ENCODE assay signal across 1 cellular context in the genomic region with DNA sequence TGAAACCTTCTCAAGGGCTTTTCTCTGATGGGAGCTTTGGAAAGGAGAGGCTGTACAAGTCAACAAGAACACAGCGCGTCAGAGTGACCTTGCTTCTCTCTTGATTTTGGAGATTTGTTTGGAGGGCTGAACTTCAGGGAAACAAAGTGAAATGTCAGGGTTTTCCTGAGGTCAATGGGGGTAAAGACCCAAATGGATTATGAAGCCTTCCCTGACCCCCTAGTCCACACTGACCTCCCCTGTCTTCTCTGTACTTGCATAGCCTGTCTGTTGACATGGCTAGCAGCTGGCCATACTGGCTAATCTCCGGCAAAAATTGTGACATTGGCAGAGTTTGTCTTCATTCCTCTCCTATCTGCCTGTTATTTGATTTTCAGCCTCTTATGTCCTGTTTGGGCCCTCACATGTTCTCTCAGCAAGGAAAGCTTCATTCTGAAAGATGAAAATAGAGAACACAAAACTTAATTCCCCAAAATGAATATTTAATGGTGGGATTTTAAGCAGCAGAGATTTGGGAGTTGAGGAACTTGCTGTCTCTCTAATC.
TF ChIP-seq lines count a peak whose summit lies in the region.

No MANE protein-coding gene starts in this region.

TF ChIP-seq in HepG2, 621 proteins besides CTCF, POLR2A, EP300 and RAD21 (continued from another document and continues in another):
- TF ChIP-seq, protein P1, sequence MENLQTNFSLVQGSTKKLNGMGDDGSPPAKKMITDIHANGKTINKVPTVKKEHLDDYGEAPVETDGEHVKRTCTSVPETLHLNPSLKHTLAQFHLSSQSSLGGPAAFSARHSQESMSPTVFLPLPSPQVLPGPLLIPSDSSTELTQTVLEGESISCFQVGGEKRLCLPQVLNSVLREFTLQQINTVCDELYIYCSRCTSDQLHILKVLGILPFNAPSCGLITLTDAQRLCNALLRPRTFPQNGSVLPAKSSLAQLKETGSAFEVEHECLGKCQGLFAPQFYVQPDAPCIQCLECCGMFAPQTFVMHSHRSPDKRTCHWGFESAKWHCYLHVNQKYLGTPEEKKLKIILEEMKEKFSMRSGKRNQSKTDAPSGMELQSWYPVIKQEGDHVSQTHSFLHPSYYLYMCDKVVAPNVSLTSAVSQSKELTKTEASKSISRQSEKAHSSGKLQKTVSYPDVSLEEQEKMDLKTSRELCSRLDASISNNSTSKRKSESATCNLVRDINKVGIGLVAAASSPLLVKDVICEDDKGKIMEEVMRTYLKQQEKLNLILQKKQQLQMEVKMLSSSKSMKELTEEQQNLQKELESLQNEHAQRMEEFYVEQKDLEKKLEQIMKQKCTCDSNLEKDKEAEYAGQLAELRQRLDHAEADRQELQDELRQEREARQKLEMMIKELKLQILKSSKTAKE (CRISPR knock-in tag; IDR thresholded peaks at IDR 0.05; ENCODE audit: borderline replicate concordance), result peak; percentile 84
- TF ChIP-seq ZNF12 (CRISPR knock-in tag; IDR thresholded peaks at IDR 0.05) (peak; percentile 94), SNRNP70 (IDR thresholded peaks at IDR 0.05; ENCODE audit: low read depth, low read length) (no peak), ZSCAN29 (CRISPR knock-in tag; conservative IDR thresholded peaks at IDR 0.05) (0 out of 2 replicates have a peak, but pooled peaks have one; percentile 11), NR2F2 (IDR thresholded peaks at IDR 0.05; ENCODE audit: borderline replicate concordance, low read depth) (peak; percentile 78; the same call in 1 of the 2 replicates), NFKB2 (CRISPR knock-in tag; IDR thresholded peaks at IDR 0.05; ENCODE audit: borderline replicate concordance) (no peak), TBX2 (CRISPR knock-in tag; IDR thresholded peaks at IDR 0.05; ENCODE audit: borderline replicate concordance) (peak; percentile 36; the same call in 1 of the 2 replicates), IRF2 (CRISPR knock-in tag; IDR thresholded peaks at IDR 0.05) (no peak; the same call in 1 of the 2 replicates), NONO (IDR thresholded peaks at IDR 0.05) (no peak), NONO (CRISPR knock-in tag; conservative IDR thresholded peaks at IDR 0.05) (peak; percentile 41), ZSCAN22 (CRISPR knock-in tag; IDR thresholded peaks at IDR 0.05) (no peak), TBL1XR1 (IDR thresholded peaks at IDR 0.05; ENCODE audit: borderline replicate concordance, low read length, partially characterized antibody) (peak; percentile 12), ZSCAN21 (CRISPR knock-in tag; IDR thresholded peaks at IDR 0.05; ENCODE audit: borderline replicate concordance) (no peak), NCOR1 (IDR thresholded peaks at IDR 0.05; ENCODE audit: borderline replicate concordance, low read length) (peak; percentile 61; the same call in 1 of the 2 replicates), HMG20B (CRISPR knock-in tag; conservative IDR thresholded peaks at IDR 0.05) (peak; percentile 11; the same call in 1 of the 2 replicates), ZC3H13 (CRISPR knock-in tag; IDR thresholded peaks at IDR 0.05) (no peak), IRF9 (CRISPR knock-in tag; IDR thresholded peaks at IDR 0.05; ENCODE audit: borderline replicate concordance) (no peak; the same call in 1 of the 2 replicates), ZNF776 (CRISPR knock-in tag; IDR thresholded peaks at IDR 0.05) (no peak), BRD4 (CRISPR knock-in tag; IDR thresholded peaks at IDR 0.05) (0 out of 2 replicates have a peak, but pooled peaks have one; percentile 8), CREM (IDR thresholded peaks at IDR 0.05) (no peak), CREM (CRISPR knock-in tag; IDR thresholded peaks at IDR 0.05) (no peak), ZBTB7B (CRISPR knock-in tag; IDR thresholded peaks at IDR 0.05) (0 out of 2 replicates have a peak, but pooled peaks have one; percentile 49), SIN3A (IDR thresholded peaks at IDR 0.05; ENCODE audit: borderline replicate concordance, low read depth, low read length) (0 out of 2 replicates have a peak, but pooled peaks have one; percentile 43), CEBPG (CRISPR knock-in tag; IDR thresholded peaks at IDR 0.05) (peak; percentile 81), RXRB (CRISPR knock-in tag; IDR thresholded peaks at IDR 0.05; ENCODE audit: borderline replicate concordance) (peak; percentile 93), ZNF569 (CRISPR knock-in tag; IDR thresholded peaks at IDR 0.05; ENCODE audit: borderline replicate concordance) (no peak), NFIC (IDR thresholded peaks at IDR 0.05; ENCODE audit: low read length) (peak; percentile 65), ZNF280B (CRISPR knock-in tag; IDR thresholded peaks at IDR 0.05; ENCODE audit: borderline replicate concordance) (no peak), ONECUT2 (CRISPR knock-in tag; IDR thresholded peaks at IDR 0.05) (0 out of 2 replicates have a peak, but pooled peaks have one; percentile 7), ZNF446 (CRISPR knock-in tag; IDR thresholded peaks at IDR 0.05) (no peak), THAP11 (CRISPR knock-in tag; IDR thresholded peaks at IDR 0.05) (peak; percentile 19), ISL2 (CRISPR knock-in tag; IDR thresholded peaks at IDR 0.05) (peak; percentile 54; the same call in 1 of the 2 replicates), FIP1L1 (IDR thresholded peaks at IDR 0.05; ENCODE audit: borderline replicate concordance, insufficient read depth, low read depth, low read length) (no peak), NR2C2 (CRISPR knock-in tag; IDR thresholded peaks at IDR 0.05; ENCODE audit: borderline replicate concordance) (0 out of 2 replicates have a peak, but pooled peaks have one; percentile 37), MED1 (CRISPR knock-in tag; IDR thresholded peaks at IDR 0.05) (peak; percentile 85), TEAD2 (CRISPR knock-in tag; IDR thresholded peaks at IDR 0.05) (no peak), ZNF34 (CRISPR knock-in tag; IDR thresholded peaks at IDR 0.05; ENCODE audit: borderline replicate concordance) (no peak)
- TF ChIP-seq, protein P2, sequence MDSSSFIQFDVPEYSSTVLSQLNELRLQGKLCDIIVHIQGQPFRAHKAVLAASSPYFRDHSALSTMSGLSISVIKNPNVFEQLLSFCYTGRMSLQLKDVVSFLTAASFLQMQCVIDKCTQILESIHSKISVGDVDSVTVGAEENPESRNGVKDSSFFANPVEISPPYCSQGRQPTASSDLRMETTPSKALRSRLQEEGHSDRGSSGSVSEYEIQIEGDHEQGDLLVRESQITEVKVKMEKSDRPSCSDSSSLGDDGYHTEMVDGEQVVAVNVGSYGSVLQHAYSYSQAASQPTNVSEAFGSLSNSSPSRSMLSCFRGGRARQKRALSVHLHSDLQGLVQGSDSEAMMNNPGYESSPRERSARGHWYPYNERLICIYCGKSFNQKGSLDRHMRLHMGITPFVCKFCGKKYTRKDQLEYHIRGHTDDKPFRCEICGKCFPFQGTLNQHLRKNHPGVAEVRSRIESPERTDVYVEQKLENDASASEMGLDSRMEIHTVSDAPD (CRISPR knock-in tag; IDR thresholded peaks at IDR 0.05), result peak; percentile 99
- TF ChIP-seq, protein P3, sequence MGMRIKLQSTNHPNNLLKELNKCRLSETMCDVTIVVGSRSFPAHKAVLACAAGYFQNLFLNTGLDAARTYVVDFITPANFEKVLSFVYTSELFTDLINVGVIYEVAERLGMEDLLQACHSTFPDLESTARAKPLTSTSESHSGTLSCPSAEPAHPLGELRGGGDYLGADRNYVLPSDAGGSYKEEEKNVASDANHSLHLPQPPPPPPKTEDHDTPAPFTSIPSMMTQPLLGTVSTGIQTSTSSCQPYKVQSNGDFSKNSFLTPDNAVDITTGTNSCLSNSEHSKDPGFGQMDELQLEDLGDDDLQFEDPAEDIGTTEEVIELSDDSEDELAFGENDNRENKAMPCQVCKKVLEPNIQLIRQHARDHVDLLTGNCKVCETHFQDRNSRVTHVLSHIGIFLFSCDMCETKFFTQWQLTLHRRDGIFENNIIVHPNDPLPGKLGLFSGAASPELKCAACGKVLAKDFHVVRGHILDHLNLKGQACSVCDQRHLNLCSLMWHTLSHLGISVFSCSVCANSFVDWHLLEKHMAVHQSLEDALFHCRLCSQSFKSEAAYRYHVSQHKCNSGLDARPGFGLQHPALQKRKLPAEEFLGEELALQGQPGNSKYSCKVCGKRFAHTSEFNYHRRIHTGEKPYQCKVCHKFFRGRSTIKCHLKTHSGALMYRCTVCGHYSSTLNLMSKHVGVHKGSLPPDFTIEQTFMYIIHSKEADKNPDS (CRISPR knock-in tag; IDR thresholded peaks at IDR 0.05), result 0 out of 2 replicates have a peak, but pooled peaks have one; percentile 19
- TF ChIP-seq, protein P4, sequence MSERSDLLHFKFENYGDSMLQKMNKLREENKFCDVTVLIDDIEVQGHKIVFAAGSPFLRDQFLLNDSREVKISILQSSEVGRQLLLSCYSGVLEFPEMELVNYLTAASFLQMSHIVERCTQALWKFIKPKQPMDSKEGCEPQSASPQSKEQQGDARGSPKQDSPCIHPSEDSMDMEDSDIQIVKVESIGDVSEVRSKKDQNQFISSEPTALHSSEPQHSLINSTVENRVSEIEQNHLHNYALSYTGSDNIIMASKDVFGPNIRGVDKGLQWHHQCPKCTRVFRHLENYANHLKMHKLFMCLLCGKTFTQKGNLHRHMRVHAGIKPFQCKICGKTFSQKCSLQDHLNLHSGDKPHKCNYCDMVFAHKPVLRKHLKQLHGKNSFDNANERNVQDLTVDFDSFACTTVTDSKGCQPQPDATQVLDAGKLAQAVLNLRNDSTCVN (CRISPR knock-in tag; IDR thresholded peaks at IDR 0.05; ENCODE audit: borderline replicate concordance), result 0 out of 2 replicates have a peak, but pooled peaks have one; percentile 30
- TF ChIP-seq, protein P5, sequence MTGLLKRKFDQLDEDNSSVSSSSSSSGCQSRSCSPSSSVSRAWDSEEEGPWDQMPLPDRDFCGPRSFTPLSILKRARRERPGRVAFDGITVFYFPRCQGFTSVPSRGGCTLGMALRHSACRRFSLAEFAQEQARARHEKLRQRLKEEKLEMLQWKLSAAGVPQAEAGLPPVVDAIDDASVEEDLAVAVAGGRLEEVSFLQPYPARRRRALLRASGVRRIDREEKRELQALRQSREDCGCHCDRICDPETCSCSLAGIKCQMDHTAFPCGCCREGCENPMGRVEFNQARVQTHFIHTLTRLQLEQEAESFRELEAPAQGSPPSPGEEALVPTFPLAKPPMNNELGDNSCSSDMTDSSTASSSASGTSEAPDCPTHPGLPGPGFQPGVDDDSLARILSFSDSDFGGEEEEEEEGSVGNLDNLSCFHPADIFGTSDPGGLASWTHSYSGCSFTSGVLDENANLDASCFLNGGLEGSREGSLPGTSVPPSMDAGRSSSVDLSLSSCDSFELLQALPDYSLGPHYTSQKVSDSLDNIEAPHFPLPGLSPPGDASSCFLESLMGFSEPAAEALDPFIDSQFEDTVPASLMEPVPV (CRISPR knock-in tag; IDR thresholded peaks at IDR 0.05), result no peak
- TF ChIP-seq, protein P6, sequence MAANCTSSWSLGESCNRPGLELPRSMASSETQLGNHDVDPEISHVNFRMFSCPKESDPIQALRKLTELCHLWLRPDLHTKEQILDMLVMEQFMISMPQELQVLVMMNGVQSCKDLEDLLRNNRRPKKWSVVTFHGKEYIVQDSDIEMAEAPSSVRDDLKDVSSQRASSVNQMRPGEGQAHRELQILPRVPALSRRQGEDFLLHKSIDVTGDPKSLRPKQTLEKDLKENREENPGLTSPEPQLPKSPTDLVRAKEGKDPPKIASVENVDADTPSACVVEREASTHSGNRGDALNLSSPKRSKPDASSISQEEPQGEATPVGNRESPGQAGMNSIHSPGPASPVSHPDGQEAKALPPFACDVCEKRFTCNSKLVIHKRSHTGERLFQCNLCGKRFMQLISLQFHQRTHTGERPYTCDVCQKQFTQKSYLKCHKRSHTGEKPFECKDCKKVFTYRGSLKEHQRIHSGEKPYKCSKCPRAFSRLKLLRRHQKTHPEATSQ (CRISPR knock-in tag; IDR thresholded peaks at IDR 0.05; ENCODE audit: borderline replicate concordance), result no peak
- TF ChIP-seq, protein P7, sequence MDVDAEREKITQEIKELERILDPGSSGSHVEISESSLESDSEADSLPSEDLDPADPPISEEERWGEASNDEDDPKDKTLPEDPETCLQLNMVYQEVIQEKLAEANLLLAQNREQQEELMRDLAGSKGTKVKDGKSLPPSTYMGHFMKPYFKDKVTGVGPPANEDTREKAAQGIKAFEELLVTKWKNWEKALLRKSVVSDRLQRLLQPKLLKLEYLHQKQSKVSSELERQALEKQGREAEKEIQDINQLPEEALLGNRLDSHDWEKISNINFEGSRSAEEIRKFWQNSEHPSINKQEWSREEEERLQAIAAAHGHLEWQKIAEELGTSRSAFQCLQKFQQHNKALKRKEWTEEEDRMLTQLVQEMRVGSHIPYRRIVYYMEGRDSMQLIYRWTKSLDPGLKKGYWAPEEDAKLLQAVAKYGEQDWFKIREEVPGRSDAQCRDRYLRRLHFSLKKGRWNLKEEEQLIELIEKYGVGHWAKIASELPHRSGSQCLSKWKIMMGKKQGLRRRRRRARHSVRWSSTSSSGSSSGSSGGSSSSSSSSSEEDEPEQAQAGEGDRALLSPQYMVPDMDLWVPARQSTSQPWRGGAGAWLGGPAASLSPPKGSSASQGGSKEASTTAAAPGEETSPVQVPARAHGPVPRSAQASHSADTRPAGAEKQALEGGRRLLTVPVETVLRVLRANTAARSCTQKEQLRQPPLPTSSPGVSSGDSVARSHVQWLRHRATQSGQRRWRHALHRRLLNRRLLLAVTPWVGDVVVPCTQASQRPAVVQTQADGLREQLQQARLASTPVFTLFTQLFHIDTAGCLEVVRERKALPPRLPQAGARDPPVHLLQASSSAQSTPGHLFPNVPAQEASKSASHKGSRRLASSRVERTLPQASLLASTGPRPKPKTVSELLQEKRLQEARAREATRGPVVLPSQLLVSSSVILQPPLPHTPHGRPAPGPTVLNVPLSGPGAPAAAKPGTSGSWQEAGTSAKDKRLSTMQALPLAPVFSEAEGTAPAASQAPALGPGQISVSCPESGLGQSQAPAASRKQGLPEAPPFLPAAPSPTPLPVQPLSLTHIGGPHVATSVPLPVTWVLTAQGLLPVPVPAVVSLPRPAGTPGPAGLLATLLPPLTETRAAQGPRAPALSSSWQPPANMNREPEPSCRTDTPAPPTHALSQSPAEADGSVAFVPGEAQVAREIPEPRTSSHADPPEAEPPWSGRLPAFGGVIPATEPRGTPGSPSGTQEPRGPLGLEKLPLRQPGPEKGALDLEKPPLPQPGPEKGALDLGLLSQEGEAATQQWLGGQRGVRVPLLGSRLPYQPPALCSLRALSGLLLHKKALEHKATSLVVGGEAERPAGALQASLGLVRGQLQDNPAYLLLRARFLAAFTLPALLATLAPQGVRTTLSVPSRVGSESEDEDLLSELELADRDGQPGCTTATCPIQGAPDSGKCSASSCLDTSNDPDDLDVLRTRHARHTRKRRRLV (CRISPR knock-in tag; IDR thresholded peaks at IDR 0.05), result 0 out of 2 replicates have a peak, but pooled peaks have one; percentile 62
